In the genomic region with DNA sequence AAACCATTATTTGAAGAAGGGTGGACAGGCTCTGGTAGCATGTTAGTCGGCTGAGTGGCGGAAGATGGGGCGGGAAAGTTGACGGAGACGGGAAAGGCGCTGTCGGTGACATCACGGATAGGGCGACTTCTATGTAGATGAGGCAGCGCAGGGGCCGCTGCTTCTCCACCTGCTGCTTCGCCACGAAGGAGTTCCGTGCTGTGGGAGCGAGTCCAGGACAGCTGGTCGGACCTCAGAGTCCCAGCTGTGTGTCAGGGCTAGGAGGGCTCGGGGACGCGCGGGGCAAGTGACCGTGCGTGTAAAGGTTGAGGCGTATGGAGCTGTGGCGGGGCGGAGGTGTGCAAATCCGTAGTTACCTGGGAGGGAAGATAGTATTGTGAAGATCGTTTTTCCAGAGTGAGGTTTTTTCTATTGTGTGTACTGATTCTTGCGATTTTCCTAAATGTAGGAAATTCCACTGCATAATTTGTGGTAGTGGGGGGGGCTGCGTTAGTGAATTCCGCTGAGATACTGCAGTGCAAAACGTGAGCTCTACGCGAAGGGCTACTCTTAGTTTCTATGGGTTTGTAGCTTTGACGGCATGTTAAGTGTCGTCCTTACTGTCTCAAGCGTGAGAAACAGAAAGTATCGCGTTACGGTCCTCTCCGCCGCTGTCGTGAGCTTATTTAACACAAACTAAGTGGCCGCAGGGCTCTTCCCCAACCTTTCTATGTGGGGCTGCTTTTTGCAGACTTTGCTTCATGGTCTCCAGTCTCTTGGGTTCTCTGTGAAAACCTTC, we compare ENCODE assay signal across 8 cellular contexts.
DNase-seq lines count a peak whose midpoint lies in the region; ATAC-seq and TF ChIP-seq lines count a peak whose summit lies in the region.

No MANE protein-coding gene starts in this region.

- H4K20me1 ChIP-seq in DOHH2 (ENCODE audit: control insufficient read depth, insufficient read depth, low read depth, low read length) = no peaks in the 10 kb centered on the region

- WGBS in right lobe of liver (ENCODE audit: insufficient coverage, low coverage, low lambda C conversion rate, missing lambda C conversion rate) = under 1% methylated on average over 37 of the region's 43 CpGs

- peaks cover 19% of the 10 kb centered on the region for H3K27me3 ChIP-seq in DOHH2 (ENCODE audit: control insufficient read depth, low read length)
- no peaks in the 10 kb centered on the region for H3K27me3 ChIP-seq in right lobe of liver

- no peaks in the 10 kb centered on the region for H3K79me2 ChIP-seq in DOHH2 (ENCODE audit: control insufficient read depth, low read length)

- peak overlapping the region; percentile 75 for H3K4me3 ChIP-seq in DOHH2 (ENCODE audit: low read length)
- H3K4me3 ChIP-seq in right lobe of liver = peak overlapping the region in 2 of 3 donors; percentile 31 to 53

- intact Hi-C loops in right lobe of liver (cut with DNase I) = no loop called here

- peak in 3 of 4 donors; percentile 87 to 88 (median 88) for ATAC-seq in right lobe of liver

- peak overlapping the region; percentile 44 for H3K27ac ChIP-seq in DOHH2 (ENCODE audit: low read depth, low read length)
- peak overlapping the region in 2 of 3 donors; percentile 45 to 62 for H3K27ac ChIP-seq in right lobe of liver

- no peaks in the 10 kb centered on the region for H3K9me3 ChIP-seq in DOHH2 (ENCODE audit: control insufficient read depth, insufficient read depth, low read length)
- H3K9me3 ChIP-seq in right lobe of liver = no peaks in the 10 kb centered on the region

- peak; percentile 81 for TF ChIP-seq POLR2A in right lobe of liver (IDR thresholded peaks at IDR 0.05)

- H3K4me1 ChIP-seq in DOHH2 (ENCODE audit: control insufficient read depth, low read length) = peaks cover 15% of the 10 kb centered on the region
- peaks cover 0 to 7% (median 0%) of the 10 kb centered on the region in 4 donors for H3K4me1 ChIP-seq in right lobe of liver

- TF ChIP-seq CTCF in DOHH2 (IDR thresholded peaks at IDR 0.05; ENCODE audit: low read depth, low read length, poor library complexity, severe bottlenecking) = no peak
- TF ChIP-seq CTCF in right lobe of liver (IDR thresholded peaks at IDR 0.05) = no peak

- peak overlapping the region; percentile 93 for H3K4me2 ChIP-seq in DOHH2 (ENCODE audit: low read length)

- no peaks in the 10 kb centered on the region for H3K9me2 ChIP-seq in DOHH2 (replicated peaks; ENCODE audit: control insufficient read depth, low read length)

- peaks cover 4% of the 10 kb centered on the region; the same call in 1 of the 2 replicates for H3F3A ChIP-seq in DOHH2 (ENCODE audit: control insufficient read depth, insufficient read depth)

- DNase-seq in H4 (ENCODE audit: low spot score) (peak; percentile 33), NCI-H1930 (lab: John Stamatoyannopoulos, UW) (peak; percentile 75 to 95), dermis blood vessel endothelial cell (peak; percentile 59), right lobe of liver (peak in 2 of 3 donors; percentile 62 to 64), putamen (ENCODE audit: low spot score) (no peak)
- peak; percentile 86 for DNase-seq in activated CD4-positive, alpha-beta T cell treated with anti-CD3 and anti-CD28 coated beads for 48 hours
- DNase-seq in stimulated activated CD4-positive, alpha-beta T cell treated with anti-CD3 and anti-CD28 coated beads, Interleukin-4, amount 100 ng/mL, for 48 hours (ENCODE audit: low read depth in 2 of 2) = peak; percentile 62

- H3K36me3 ChIP-seq in DOHH2 (ENCODE audit: control insufficient read depth, low read length) (no peaks in the 10 kb centered on the region), right lobe of liver (no peaks in the 10 kb centered on the region)
